ENCODE assay signal across 13 cellular contexts in the genomic region with DNA sequence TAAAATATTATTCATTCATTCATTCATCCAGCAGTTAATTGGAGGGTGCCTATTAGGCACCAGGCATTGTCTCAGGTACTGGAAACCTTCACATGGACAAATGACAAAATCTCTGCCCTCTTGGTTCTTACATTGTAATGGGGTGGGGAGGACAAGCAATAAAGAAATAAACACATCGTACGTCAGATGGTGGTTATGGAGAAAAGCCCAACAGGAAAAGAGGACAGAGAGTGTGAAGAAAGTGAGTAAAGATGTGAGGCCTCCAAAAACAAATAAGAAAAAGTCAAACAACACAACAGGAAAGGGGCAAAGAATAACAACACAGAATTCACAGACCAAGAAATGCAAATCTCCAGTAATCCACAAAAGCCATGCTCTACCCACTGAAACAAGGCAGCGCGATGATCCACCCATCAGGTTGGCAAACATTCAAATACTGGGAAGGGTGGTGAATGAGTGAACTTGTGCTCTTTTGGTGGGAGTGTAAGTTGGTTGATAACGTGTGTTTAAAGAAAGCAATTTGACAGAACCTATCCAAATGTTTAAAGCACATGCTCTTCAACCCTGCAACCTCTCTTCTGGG. TPM values are rescaled to one million over a fixed set of nuclear protein-coding genes. Genes with fewer than 3 reads are reported as not detected.
DNase-seq lines count a peak whose midpoint lies in the region; ATAC-seq and TF ChIP-seq lines count a peak whose summit lies in the region.
"Had no signal": no experiment of that assay in that cellular context is flagged by ENCODE, and none has a peak within 500 bp of the region (broad histone marks: within the 10 kb centered on the region; RNA-seq: fewer than 3 reads in every experiment).

No MANE protein-coding gene starts in this region.

- no peak overlapping the region for H4K91ac ChIP-seq in trophoblast cell (ENCODE audit: low read depth, low read length)

- H3K4me3 Mint-ChIP-seq in CD8-positive, alpha-beta T cell = peak overlapping the region; percentile 24
- H3K4me3 Mint-ChIP-seq in activated T-cell treated with anti-CD3 and anti-CD28 coated beads, Interleukin-2, amount 50 U/mL, for 72 hours = peak overlapping the region; percentile 51 to 72
- no peak overlapping the region for H3K4me3 Mint-ChIP-seq in naive B cell

- no peak overlapping the region for H3K4me3 ChIP-seq in CD8-positive, alpha-beta T cell (ENCODE audit: low read depth, low read length)
- no peak overlapping the region for H3K4me3 ChIP-seq in HEK293 (ENCODE audit: low read depth, low read length)
- H3K4me3 ChIP-seq in trophoblast cell (ENCODE audit: low read depth, low read length) = no peak overlapping the region
- H3K4me3 ChIP-seq: heart left ventricle, right atrium auricular region had no signal

- no peaks in the 10 kb centered on the region for H3K27me3 Mint-ChIP-seq in CD8-positive, alpha-beta T cell (ENCODE audit: low read depth)
- H3K27me3 Mint-ChIP-seq in activated T-cell treated with anti-CD3 and anti-CD28 coated beads, Interleukin-2, amount 50 U/mL, for 72 hours (ENCODE audit: low read depth) = no peaks in the 10 kb centered on the region
- no peaks in the 10 kb centered on the region for H3K27me3 Mint-ChIP-seq in naive B cell

- CTCF ChIA-PET in CD8-positive, alpha-beta T cell (lab: Charles Lee) = interaction anchor here (0.9 to 4.2 kb wide), 6 partner anchors 12 to 25 kb away, joined by 3 to 32 read pairs (median 22); a partner anchor contains a TSS
- CTCF ChIA-PET in HEK293 (lab: Yijun Ruan, JAX) = interaction anchor here (0.6 to 2.5 kb wide), 3 partner anchors 12 to 17 kb away, joined by 4 to 15 read pairs (median 4); no protein-coding TSS in a partner anchor

- H3K27ac Mint-ChIP-seq in CD8-positive, alpha-beta T cell = peak overlapping the region; percentile 86
- H3K27ac Mint-ChIP-seq in activated T-cell treated with anti-CD3 and anti-CD28 coated beads, Interleukin-2, amount 50 U/mL, for 72 hours = peak overlapping the region; percentile 45
- H3K27ac Mint-ChIP-seq in naive B cell = peak overlapping the region in 4 of 6 donors; percentile 69 to 94 (median 83)

- no peak overlapping the region for H3K4ac ChIP-seq in trophoblast cell (ENCODE audit: low read depth, low read length)

- no peak overlapping the region for H2AFZ ChIP-seq in trophoblast cell (ENCODE audit: insufficient read depth, low read length, poor library complexity)

- H2BK12ac ChIP-seq in trophoblast cell (ENCODE audit: low read length) = no peak overlapping the region

- H3K14ac ChIP-seq in trophoblast cell (ENCODE audit: low read length) = no peak overlapping the region

- no peaks in the 10 kb centered on the region for H3K27me3 ChIP-seq in CD8-positive, alpha-beta T cell (ENCODE audit: insufficient read depth, low read length)
- H3K27me3 ChIP-seq in trophoblast cell (ENCODE audit: insufficient read depth, low read length) = no peaks in the 10 kb centered on the region
- H3K27me3 ChIP-seq: right atrium auricular region had no signal

- H2BK5ac ChIP-seq in trophoblast cell (ENCODE audit: low read depth, low read length, poor library complexity) = no peak overlapping the region

- no peaks in the 10 kb centered on the region for H3K79me1 ChIP-seq in trophoblast cell (ENCODE audit: low read length)

- POLR2A ChIA-PET in CD8-positive, alpha-beta T cell (lab: Charles Lee) = interaction anchor here (1.1 to 4.5 kb wide), 3 partner anchors 14 to 25 kb away, joined by 3 to 83 read pairs (median 5); a partner anchor contains a TSS
- POLR2A ChIA-PET in HEK293 (lab: Yijun Ruan, JAX) = no interaction called here

- H4K8ac ChIP-seq in trophoblast cell (ENCODE audit: low read depth, low read length) = no peak overlapping the region

- TF ChIP-seq CTCF in CD8-positive, alpha-beta T cell (IDR thresholded peaks at IDR 0.05) = no peak
- no peak for TF ChIP-seq CTCF in HEK293 (tag by site-specific recombination; IDR thresholded peaks at IDR 0.05)

- no peak overlapping the region for H2BK120ac ChIP-seq in trophoblast cell (ENCODE audit: insufficient read depth, low read length, poor library complexity)

- no peaks in the 10 kb centered on the region for H3K79me2 ChIP-seq in trophoblast cell (ENCODE audit: control insufficient read depth, insufficient read depth, low read length, poor library complexity)

- H3K9me3 ChIP-seq in CD8-positive, alpha-beta T cell (ENCODE audit: low read length) = no peaks in the 10 kb centered on the region
- H3K9me3 ChIP-seq in HEK293 (ENCODE audit: control insufficient read depth, insufficient read depth, low read depth, low read length) (no peaks in the 10 kb centered on the region), trophoblast cell (ENCODE audit: insufficient read depth, low read depth, low read length) (no peaks in the 10 kb centered on the region)
- H3K9me3 ChIP-seq: right atrium auricular region had no signal

- no peak overlapping the region for H4K12ac ChIP-seq in trophoblast cell (ENCODE audit: low read depth, low read length)

- ATAC-seq in CD8-positive, alpha-beta T cell = no peak
- ATAC-seq in activated T-cell treated with anti-CD3 and anti-CD28 coated beads, Interleukin-2, amount 50 U/mL, for 72 hours (replicated peaks in 1 of 2) = no peak
- ATAC-seq in naive B cell (ENCODE audit: low read depth in 2 of 2) = no peak
- ATAC-seq: heart left ventricle had no signal

- peaks cover 78% of the 10 kb centered on the region for H3K4me1 Mint-ChIP-seq in CD8-positive, alpha-beta T cell (ENCODE audit: low read depth)
- H3K4me1 Mint-ChIP-seq in activated T-cell treated with anti-CD3 and anti-CD28 coated beads, Interleukin-2, amount 50 U/mL, for 72 hours (ENCODE audit: low read depth) = peaks cover 97% of the 10 kb centered on the region
- H3K4me1 Mint-ChIP-seq in naive B cell = peaks cover 49 to 65% (median 65%) of the 10 kb centered on the region in 3 donors

- no peak overlapping the region for H3K18ac ChIP-seq in trophoblast cell (ENCODE audit: low read length)

- H3K27ac ChIP-seq in CD8-positive, alpha-beta T cell (ENCODE audit: low read depth, low read length) = peak overlapping the region; percentile 32
- H3K27ac ChIP-seq in HEK293 (ENCODE audit: extremely low read depth, low read depth, low read length) (no peak overlapping the region), trophoblast cell (ENCODE audit: low read depth, low read length) (no peak overlapping the region)
- H3K27ac ChIP-seq: right atrium auricular region had no signal

- intact Hi-C loops in CD8-positive, alpha-beta T cell (cut with DNase I, micrococcal nuclease) = loop anchor here in 1 of 2 experiments (5.0 to 10.0 kb wide), 2 partner anchors 370 to 803 kb away; no protein-coding TSS in a partner anchor

- no peak overlapping the region for H2AK5ac ChIP-seq in trophoblast cell (ENCODE audit: low read length)

- H3K4me2 ChIP-seq in trophoblast cell (ENCODE audit: low read length) = no peak overlapping the region

- no peaks in the 10 kb centered on the region for H3K36me3 Mint-ChIP-seq in CD8-positive, alpha-beta T cell
- H3K36me3 Mint-ChIP-seq in activated T-cell treated with anti-CD3 and anti-CD28 coated beads, Interleukin-2, amount 50 U/mL, for 72 hours (ENCODE audit: insufficient read depth in 2 of 2) = peaks cover 2 to 4% of the 10 kb centered on the region in 2 donors
- no peaks in the 10 kb centered on the region for H3K36me3 Mint-ChIP-seq in naive B cell

- no CpG with 5 or more reads among the region's 5 CpGs for WGBS in trophoblast cell (ENCODE audit: extremely low coverage, insufficient coverage, insufficient read length)

- no peak overlapping the region for H3K23ac ChIP-seq in trophoblast cell (ENCODE audit: low read length)

- H3K36me3 ChIP-seq in CD8-positive, alpha-beta T cell (ENCODE audit: insufficient read depth, low read length) = no peaks in the 10 kb centered on the region
- H3K36me3 ChIP-seq in HEK293 (ENCODE audit: control insufficient read depth in 2 of 2, insufficient read depth in 1 of 2, low read length in 2 of 2) (no peaks in the 10 kb centered on the region), trophoblast cell (ENCODE audit: control insufficient read depth in 1 of 2, insufficient read depth in 2 of 2, low read length in 2 of 2) (no peaks in the 10 kb centered on the region)
- H3K36me3 ChIP-seq: heart left ventricle, right atrium auricular region had no signal

- no peak overlapping the region for H3K9ac ChIP-seq in trophoblast cell (ENCODE audit: low read length)

- peaks cover 4% of the 10 kb centered on the region for H3K9me3 Mint-ChIP-seq in CD8-positive, alpha-beta T cell
- H3K9me3 Mint-ChIP-seq in activated T-cell treated with anti-CD3 and anti-CD28 coated beads, Interleukin-2, amount 50 U/mL, for 72 hours = peaks cover 3% of the 10 kb centered on the region in 2 donors
- peaks cover 0 to 5% (median 0%) of the 10 kb centered on the region in 7 donors for H3K9me3 Mint-ChIP-seq in naive B cell

- peaks cover 74% of the 10 kb centered on the region for H3K4me1 ChIP-seq in CD8-positive, alpha-beta T cell (ENCODE audit: insufficient read depth, low read length)
- H3K4me1 ChIP-seq in HEK293 (ENCODE audit: control insufficient read depth, insufficient read depth, low read length) (no peaks in the 10 kb centered on the region), trophoblast cell (ENCODE audit: control insufficient read depth in 1 of 2, insufficient read depth in 2 of 2, low read length in 2 of 2) (no peaks in the 10 kb centered on the region)
- H3K4me1 ChIP-seq: right atrium auricular region had no signal

- DNase-seq in CD8-positive, alpha-beta T cell = no peak
- peak in 1 of 2 donors; percentile 47 for DNase-seq in activated T-cell treated with anti-CD3 and anti-CD28 coated beads, Interleukin-2, amount 50 U/mL, for 72 hours
- no peak for DNase-seq in naive B cell
- no peak for DNase-seq in inferior parietal cortex (ENCODE audit: extremely low spot score)
- no peak for DNase-seq in trophoblast cell
- no peak for DNase-seq in GDM1 (lab: John Stamatoyannopoulos, UW)
- DNase-seq in NCI-H226 = no peak
- DNase-seq: activated gamma-delta T cell, heart left ventricle, MV-4-11 had no signal

RNA-seq across cellular contexts. Expression of a gene that starts 16.6 kb away (rescaled TPM):
- 1,000 to 10,000 TPM; 1,304 to 1,350 TPM for total RNA-seq in CD8-positive, alpha-beta T cell
- total RNA-seq in activated T-cell treated with anti-CD3 and anti-CD28 coated beads, Interleukin-2, amount 50 U/mL, for 72 hours = 100 to 1,000 TPM; 340 to 388 TPM
- 100 to 1,000 TPM in 2 of 6 donors, 10 to 100 TPM in 4; 56.3 to 220 (median 95.9) TPM for polyA plus RNA-seq in naive B cell (ENCODE audit: low read depth in 6 of 6)
- 4.0 and 4.5 TPM in 2 replicates for polyA plus RNA-seq in trophoblast cell (2013)

RNA-seq across cellular contexts. Expression of a gene that starts 23.6 kb away (rescaled TPM):
- total RNA-seq in CD8-positive, alpha-beta T cell = 10 to 100 TPM; 16.6 to 17.5 TPM
- 1 to 10 TPM; 8.1 to 9.1 TPM for total RNA-seq in activated T-cell treated with anti-CD3 and anti-CD28 coated beads, Interleukin-2, amount 50 U/mL, for 72 hours
- polyA plus RNA-seq in naive B cell (ENCODE audit: low read depth in 6 of 6) = not detected
- polyA plus RNA-seq in trophoblast cell (2013) = 0.07 TPM in 1 of 2 replicates, not detected in the other
- total RNA-seq: endothelial cell of umbilical vein, heart left ventricle, right atrium auricular region had no signal
- polyA plus RNA-seq: endothelial cell of umbilical vein had no signal

RNA-seq across cellular contexts. Expression of a gene that starts 45.5 kb away (rescaled TPM):
- 1 to 10 TPM; 2.0 TPM for total RNA-seq in CD8-positive, alpha-beta T cell
- total RNA-seq in activated T-cell treated with anti-CD3 and anti-CD28 coated beads, Interleukin-2, amount 50 U/mL, for 72 hours = 1 to 10 TPM; 1.7 to 2.1 TPM
- under 1 TPM in 1 of 6 donors, not detected in 5; 0.15 TPM for polyA plus RNA-seq in naive B cell (ENCODE audit: low read depth in 6 of 6)
- 3.6 and 3.8 TPM in 2 replicates for polyA plus RNA-seq in trophoblast cell (2013)
- total RNA-seq: endothelial cell of umbilical vein had no signal
- polyA plus RNA-seq: endothelial cell of umbilical vein had no signal

RNA-seq across cellular contexts. Expression of a gene that starts 46.8 kb away (rescaled TPM):
- 10 to 100 TPM; 75.3 to 85.1 TPM for total RNA-seq in CD8-positive, alpha-beta T cell
- total RNA-seq in activated T-cell treated with anti-CD3 and anti-CD28 coated beads, Interleukin-2, amount 50 U/mL, for 72 hours = 100 to 1,000 TPM; 202 to 225 TPM
- 100 to 1,000 TPM; 219 to 401 (median 239) TPM for polyA plus RNA-seq in naive B cell (ENCODE audit: low read depth in 6 of 6)
- 70.0 and 72.7 TPM in 2 replicates for polyA plus RNA-seq in trophoblast cell (2013)

Comparison
In these comparisons a context has a peak if more than half of its experiments do, and no peak if none do; other contexts are left out.
1. H3K4me3 Mint-ChIP-seq: peak in CD8-positive, alpha-beta T cell (single experiment) and activated T-cell treated with anti-CD3 and anti-CD28 coated beads, Interleukin-2, amount 50 U/mL, for 72 hours (2 of 2); none in naive B cell (0 of 8).
2. Peak in every context shown above with its lines, with median percentiles within 50 percentile points of each other: H3K27ac Mint-ChIP-seq.